Comparison of ENCODE assay signal across 8 cellular contexts in genomic region chr9:104747565-104748358, GRCh38. TPM values are rescaled to one million over a fixed set of nuclear protein-coding genes. Genes with fewer than 3 reads are reported as not detected.
DNase-seq lines count a peak whose midpoint lies in the region; ATAC-seq and TF ChIP-seq lines count a peak whose summit lies in the region.

TSS of gene NIPSNAP3A (plus strand) at chr9:104747683. CDS start at chr9:104747793, 110 bp downstream.

- peak within 1 kb of the TSS; percentile 99 for H3K14ac ChIP-seq in IMR-90 (replicated peaks; ENCODE audit: low read depth, low read length)

- H3K27me3 ChIP-seq in IMR-90 (ENCODE audit: control insufficient read depth, insufficient read depth, low read length) (no peaks in the 10 kb centered on the region), Peyer's patch (no peaks in the 10 kb centered on the region)

- peak within 1 kb of the TSS; percentile 43 for H3K18ac ChIP-seq in IMR-90 (ENCODE audit: low read depth, low read length)

- H3K4me3 ChIP-seq in IMR-90 (ENCODE audit: insufficient read depth, low read depth, low read length) = peak within 1 kb of the TSS; percentile 80
- peak within 1 kb of the TSS; percentile 71 to 90 (median 80) for H3K4me3 ChIP-seq in Peyer's patch

- H2AK9ac ChIP-seq in IMR-90 (replicated peaks; ENCODE audit: low read depth, low read length, poor library complexity) = peak within 1 kb of the TSS; percentile 99

- BruUV-seq in IMR-90 (replicated peaks; lab: Mats Ljungman, UMichigan) = no TSS peak

- no peaks in the 10 kb centered on the region for H3K9me1 ChIP-seq in IMR-90 (ENCODE audit: insufficient read depth, low read length)

- TF ChIP-seq RAD21 in IMR-90 (IDR thresholded peaks at IDR 0.05; ENCODE audit: low read length) = no peak

- dilution Hi-C loops in IMR-90 (cut with HindIII; ENCODE audit: low sequenced_read_pairs, unreplicated experiment) = no loop called here

- in situ Hi-C loops in IMR-90 (cut with MboI; ENCODE audit: low sequenced_read_pairs) = no loop called here

- CTCF ChIA-PET in IMR-90 (lab: Yijun Ruan, JAX) = no interaction called here

- intact Hi-C loops in IMR-90 (cut with micrococcal nuclease) = loop anchor here (5.0 kb wide), 1 partner anchor 655 kb away; the partner anchor contains the start of gene SMC2

- peaks cover 11 to 24% of the 10 kb centered on the region in 2 experiments for H3K79me1 ChIP-seq in IMR-90 (ENCODE audit: low read depth in 1 of 2, low read length in 2 of 2)

- H2BK5ac ChIP-seq in IMR-90 (ENCODE audit: low read depth, low read length, poor library complexity, severe bottlenecking) = peak within 1 kb of the TSS; percentile 93

- H3K27ac ChIP-seq in IMR-90 (ENCODE audit: insufficient read depth, low read length) (peak within 1 kb of the TSS; percentile 83), Peyer's patch (peak within 1 kb of the TSS; percentile 89 to 96 (median 96))

- peaks cover 2% of the 10 kb centered on the region; the same call in 1 of the 2 replicates for H3K4me1 ChIP-seq in IMR-90 (ENCODE audit: control insufficient read depth, insufficient read depth, low read length)
- peaks cover 0 to 11% (median 0%) of the 10 kb centered on the region in 4 donors for H3K4me1 ChIP-seq in Peyer's patch

- H3K9me3 ChIP-seq in IMR-90 (ENCODE audit: control insufficient read depth, insufficient read depth, low read length) = no peaks in the 10 kb centered on the region
- H3K9me3 ChIP-seq in Peyer's patch = no peaks in the 10 kb centered on the region

- peak within 1 kb of the TSS; percentile 86 for H4K91ac ChIP-seq in IMR-90 (ENCODE audit: insufficient read depth, low read depth, low read length)

- WGBS in IMR-90 (ENCODE audit: extremely low coverage in 2 of 2, insufficient read length in 1 of 2), 2 experiments = 0% methylated on average over 29 of the region's 71 CpGs; no CpG with 5 or more reads in 1 of the 2 experiments

- H2BK20ac ChIP-seq in IMR-90 (ENCODE audit: low read depth, low read length) = peak within 1 kb of the TSS; percentile 86

- peak within 1 kb of the TSS; percentile 60 to 95 for H4K8ac ChIP-seq in IMR-90 (ENCODE audit: low read depth in 2 of 2, low read length in 2 of 2)

- H3K9ac ChIP-seq in IMR-90 (ENCODE audit: low read depth, low read length) = peak within 1 kb of the TSS; percentile 71

- peak; percentile 42; the same call in 1 of the 2 replicates for TF ChIP-seq POLR2A in IMR-90 (IDR thresholded peaks at IDR 0.05; ENCODE audit: low read depth, low read length)
- peak; percentile 32 to 54 for TF ChIP-seq POLR2A in Peyer's patch (IDR thresholded peaks at IDR 0.05)

- H3K23ac ChIP-seq in IMR-90 (ENCODE audit: low read depth, low read length) = peak within 1 kb of the TSS; percentile 99

- H3K36me3 ChIP-seq in IMR-90 (ENCODE audit: control insufficient read depth, insufficient read depth, low read length) = peaks cover 1% of the 10 kb centered on the region; the same call in 1 of the 2 replicates
- peaks cover 0 to 16% (median 0%) of the 10 kb centered on the region in 3 donors for H3K36me3 ChIP-seq in Peyer's patch

- H3K56ac ChIP-seq in IMR-90 (ENCODE audit: extremely low read depth, insufficient read depth, low read length) = peak within 1 kb of the TSS; percentile 85

- peak within 1 kb of the TSS; percentile 95 for H3K4ac ChIP-seq in IMR-90 (ENCODE audit: low read depth, low read length)

- POLR2A ChIA-PET in IMR-90 (lab: Charles Lee; ENCODE audit: unreplicated experiment) = no interaction called here

- peak; percentile 87 for ATAC-seq in GM21529 (IDR thresholded peaks at IDR 0.05; ENCODE audit: unreplicated experiment)
- peak; percentile 96 for ATAC-seq in IMR-90 (ENCODE audit: low read depth)
- peak; percentile 93 for ATAC-seq in esophagus mucosa

- H2AFZ ChIP-seq in IMR-90 (replicated peaks; ENCODE audit: low read length, poor library complexity) = peak within 1 kb of the TSS; percentile 100

- H2AK5ac ChIP-seq in IMR-90 (ENCODE audit: low read depth, low read length) = peak within 1 kb of the TSS; percentile 16; the same call in 1 of the 2 replicates

- peak within 1 kb of the TSS; percentile 53 for H4K5ac ChIP-seq in IMR-90 (ENCODE audit: low read depth, low read length)

- H4K20me1 ChIP-seq in IMR-90 (ENCODE audit: insufficient read depth, low read length) = no peaks in the 10 kb centered on the region

- H2BK15ac ChIP-seq in IMR-90 (ENCODE audit: low read depth, low read length) = peak within 1 kb of the TSS; percentile 32; the same call in 1 of the 3 replicates

- TF ChIP-seq CTCF in IMR-90 (conservative IDR thresholded peaks at IDR 0.05; ENCODE audit: low read depth, low read length) (no peak), Peyer's patch (IDR thresholded peaks at IDR 0.05) (no peak)

- H3K4me2 ChIP-seq in IMR-90 (ENCODE audit: low read depth, low read length) = peak within 1 kb of the TSS; percentile 99

- peak; percentile 88 for DNase-seq in DMS53 (lab: John Stamatoyannopoulos, UW)
- peak; percentile 49 for DNase-seq in IMR-90
- peak; percentile 88 to 95 (median 94) for DNase-seq in Peyer's patch
- peak; percentile 93 to 94 for DNase-seq in activated T-cell treated with anti-CD3 and anti-CD28 coated beads, Interleukin-2, amount 50 U/mL, for 48 hours
- peak; percentile 85 for DNase-seq in myocyte (ENCODE audit: low read depth)
- peak; percentile 67 to 82 for DNase-seq in stimulated activated CD8-positive, alpha-beta memory T cell treated with anti-CD3 and anti-CD28 coated beads, Interleukin-7, amount 100 ng/mL, for 4 hours (ENCODE audit: low read depth in 2 of 2)

- peak within 1 kb of the TSS; percentile 93 for H2BK120ac ChIP-seq in IMR-90 (ENCODE audit: low read depth, low read length)

TF ChIP-seq in IMR-90, 13 proteins besides CTCF, POLR2A, EP300 and RAD21:
- TF ChIP-seq SMC3 (IDR thresholded peaks at IDR 0.05; ENCODE audit: low read depth, low read length) (no peak), MXI1 (IDR thresholded peaks at IDR 0.05; ENCODE audit: borderline replicate concordance, low read depth, low read length) (peak; percentile 44), MAFK (IDR thresholded peaks at IDR 0.05; ENCODE audit: low read depth, low read length) (no peak), MAZ (IDR thresholded peaks at IDR 0.05; ENCODE audit: borderline replicate concordance, low read depth, low read length) (no peak; the same call in 1 of the 2 replicates)
- TF ChIP-seq, protein P1, sequence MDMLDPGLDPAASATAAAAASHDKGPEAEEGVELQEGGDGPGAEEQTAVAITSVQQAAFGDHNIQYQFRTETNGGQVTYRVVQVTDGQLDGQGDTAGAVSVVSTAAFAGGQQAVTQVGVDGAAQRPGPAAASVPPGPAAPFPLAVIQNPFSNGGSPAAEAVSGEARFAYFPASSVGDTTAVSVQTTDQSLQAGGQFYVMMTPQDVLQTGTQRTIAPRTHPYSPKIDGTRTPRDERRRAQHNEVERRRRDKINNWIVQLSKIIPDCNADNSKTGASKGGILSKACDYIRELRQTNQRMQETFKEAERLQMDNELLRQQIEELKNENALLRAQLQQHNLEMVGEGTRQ (IDR thresholded peaks at IDR 0.05; ENCODE audit: low read depth, low read length) = no peak

RNA-seq across cellular contexts. Expression of gene NIPSNAP3A, which starts in this region (rescaled TPM):
- 32.1 and 40.0 TPM in 2 replicates for total RNA-seq in IMR-90 (2012; rRNA removed)
- polyA plus RNA-seq in IMR-90 (2012; rRNA removed) = 16.2 and 21.4 TPM in 2 replicates
- polyA plus RNA-seq in IMR-90 (2012; cell fraction: cytosol; rRNA removed) = 5.9 and 6.7 TPM in 2 replicates
- 2.1 and 13.4 TPM in 2 replicates for polyA plus RNA-seq in IMR-90 (2012; cell fraction: nucleus; rRNA removed; ENCODE audit: low replicate concordance)
- 10 to 100 TPM in 3 of 4 donors, 1 to 10 TPM in 1; 7.9 to 30.5 (median 17.6) TPM for total RNA-seq in Peyer's patch
- total RNA-seq in esophagus mucosa = 22.9 TPM
- 41.7 and 44.8 TPM in 2 replicates for total RNA-seq in myocyte
- 30.6 TPM for polyA plus RNA-seq in myocyte (2012)

Comparison
In these comparisons a context has a peak if more than half of its experiments do, and no peak if none do; other contexts are left out.
1. Peak in every context shown above with its lines: DNase-seq, ATAC-seq, H3K4me3 ChIP-seq and H3K27ac ChIP-seq.